ENCODE assay signal across 17 cellular contexts in the genomic region with DNA sequence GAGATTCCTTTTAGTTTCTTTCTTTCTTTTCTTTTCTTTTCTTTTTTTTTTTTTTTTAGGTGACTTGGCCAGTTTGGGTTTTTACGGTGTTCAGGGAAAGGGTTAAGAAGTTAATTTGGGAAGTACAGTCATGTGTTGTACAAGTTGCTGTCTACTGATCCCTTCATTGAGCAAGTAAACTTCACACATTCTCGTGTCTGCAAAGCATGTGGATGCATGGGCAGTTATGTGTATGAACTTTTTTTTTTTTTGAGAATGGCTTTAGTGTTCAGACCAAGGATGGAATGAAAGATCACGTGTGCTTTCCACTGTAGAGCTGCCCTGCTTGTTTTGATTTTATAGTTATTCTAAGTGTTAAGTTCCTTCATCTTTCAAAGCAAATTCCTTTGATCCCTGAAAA.
DNase-seq lines count a peak whose midpoint lies in the region; ATAC-seq, FAIRE-seq and TF ChIP-seq lines count a peak whose summit lies in the region.
"Had no signal": no experiment of that assay in that cellular context is flagged by ENCODE, and none has a peak within 500 bp of the region (broad histone marks: within the 10 kb centered on the region; RNA-seq: fewer than 3 reads in every experiment).

No MANE protein-coding gene starts in this region.

- H3K9me3 ChIP-seq in RWPE2 (ENCODE audit: severe bottlenecking) = no peaks in the 10 kb centered on the region
- no peaks in the 10 kb centered on the region for H3K9me3 ChIP-seq in fibroblast of lung (ENCODE audit: control insufficient read depth, insufficient read depth, low read depth, low read length)
- H3K9me3 ChIP-seq in skeletal muscle satellite cell (replicated peaks; ENCODE audit: low read length) = no peaks in the 10 kb centered on the region
- H3K9me3 ChIP-seq: body of pancreas, MG63, prostate gland had no signal

- H3K4me2 ChIP-seq in fibroblast of lung (ENCODE audit: extremely low read depth, insufficient read depth, low read length) = peak overlapping the region; percentile 93
- peak overlapping the region; percentile 78 for H3K4me2 ChIP-seq in skeletal muscle satellite cell (ENCODE audit: low read length)

- FAIRE-seq in G401.6 (lab: Jason Lieb, UNC) = peak; percentile 87
- FAIRE-seq: GM18507, H54 had no signal

- H2AFZ ChIP-seq in fibroblast of lung (ENCODE audit: low read length) = no peak overlapping the region

- H3K27ac Mint-ChIP-seq in mesothelial cell of epicardium = no peak overlapping the region
- H3K27ac Mint-ChIP-seq: T-cell had no signal

- ATAC-seq in RWPE2 (ENCODE audit: low read depth) = no peak
- no peak for ATAC-seq in HG03097 (IDR thresholded peaks at IDR 0.05; ENCODE audit: low FRiP score, unreplicated experiment)
- ATAC-seq: body of pancreas, T-cell had no signal

- H3K27ac ChIP-seq in RWPE2 (ENCODE audit: poor library complexity, severe bottlenecking) (peak overlapping the region; percentile 100), fibroblast of lung (ENCODE audit: insufficient read depth, low read length) (peak overlapping the region; percentile 48), brain microvascular endothelial cell (no peak overlapping the region)
- H3K27ac ChIP-seq: body of pancreas had no signal

- H3K27me3 ChIP-seq in RWPE2 (ENCODE audit: insufficient read depth, poor library complexity, severe bottlenecking) (no peaks in the 10 kb centered on the region), fibroblast of lung (ENCODE audit: control insufficient read depth, insufficient read depth, low read length) (no peaks in the 10 kb centered on the region), skeletal muscle satellite cell (ENCODE audit: control insufficient read depth, insufficient read depth, low read length) (no peaks in the 10 kb centered on the region), brain microvascular endothelial cell (replicated peaks) (no peaks in the 10 kb centered on the region)
- H3K27me3 ChIP-seq: body of pancreas, MG63 had no signal

- H3K4me1 Mint-ChIP-seq in mesothelial cell of epicardium = peaks cover 44% of the 10 kb centered on the region

- no peak overlapping the region for H3K9ac ChIP-seq in fibroblast of lung (ENCODE audit: insufficient read depth, low read length)
- H3K9ac ChIP-seq in skeletal muscle satellite cell (ENCODE audit: low read depth, low read length) = peak overlapping the region; percentile 74

- H3K36me3 Mint-ChIP-seq in mesothelial cell of epicardium = peaks cover 6% of the 10 kb centered on the region
- H3K36me3 Mint-ChIP-seq: T-cell had no signal

- H3K9me3 Mint-ChIP-seq in mesothelial cell of epicardium = no peaks in the 10 kb centered on the region

- peaks cover 75% of the 10 kb centered on the region for H3K4me1 ChIP-seq in RWPE2 (ENCODE audit: insufficient read depth, poor library complexity, severe bottlenecking)
- peaks cover 34% of the 10 kb centered on the region for H3K4me1 ChIP-seq in fibroblast of lung (ENCODE audit: control insufficient read depth, extremely low read depth, insufficient read depth, low read length)
- H3K4me1 ChIP-seq in skeletal muscle satellite cell (ENCODE audit: control insufficient read depth, insufficient read depth, low read length) = peaks cover 76% of the 10 kb centered on the region

- DNase-seq in RWPE2 (ENCODE audit: low spot score) = no peak
- DNase-seq in fibroblast of lung (ENCODE audit: low read depth in 2 of 2) = peak in 1 of 2 donors; percentile 50
- no peak for DNase-seq in brain microvascular endothelial cell
- no peak for DNase-seq in effector CD4-positive, alpha-beta T cell
- no peak for DNase-seq in mesothelial cell of epicardium (ENCODE audit: low spot score in 2 of 2, unreplicated experiment in 2 of 2)
- DNase-seq: body of pancreas; C1 segment of cervical spinal cord; MG63; stimulated activated CD4-positive, alpha-beta T cell treated with anti-CD3 and anti-CD28 coated beads, Interleukin-4, amount 100 ng/mL, for 1 hour; stimulated activated naive CD4-positive, alpha-beta T cell treated with Interleukin-2 at 50 U/mL for 16 hours; T-cell had no signal

- no peaks in the 10 kb centered on the region for H4K20me1 ChIP-seq in fibroblast of lung (ENCODE audit: control insufficient read depth, extremely low read depth, insufficient read depth, low read length)

- no peak overlapping the region for H3K4me3 Mint-ChIP-seq in mesothelial cell of epicardium
- H3K4me3 Mint-ChIP-seq: T-cell had no signal

- no peak for TF ChIP-seq CTCF in RWPE2 (IDR thresholded peaks at IDR 0.05; ENCODE audit: poor library complexity, severe bottlenecking)
- TF ChIP-seq CTCF in fibroblast of lung (conservative IDR thresholded peaks at IDR 0.05 in 1 of 2, IDR thresholded peaks at IDR 0.05 in 1 of 2; ENCODE audit: low read depth in 1 of 2, low read length in 2 of 2) = no peak
- TF ChIP-seq CTCF in brain microvascular endothelial cell (IDR thresholded peaks at IDR 0.05; ENCODE audit: low read depth, low read length, missing control alignments) = no peak
- TF ChIP-seq CTCF in mesothelial cell of epicardium (IDR thresholded peaks at IDR 0.05; ENCODE audit: unreplicated experiment) = no peak

- H3K36me3 ChIP-seq in RWPE2 (ENCODE audit: low read depth) (no peaks in the 10 kb centered on the region), fibroblast of lung (ENCODE audit: control insufficient read depth, insufficient read depth, low read length) (no peaks in the 10 kb centered on the region), skeletal muscle satellite cell (ENCODE audit: insufficient read depth, low read length) (no peaks in the 10 kb centered on the region), brain microvascular endothelial cell (replicated peaks) (no peaks in the 10 kb centered on the region)
- H3K36me3 ChIP-seq: MG63, prostate gland had no signal

- H3K27me3 Mint-ChIP-seq in mesothelial cell of epicardium (ENCODE audit: low read depth) = no peaks in the 10 kb centered on the region

- H3K79me2 ChIP-seq in fibroblast of lung (ENCODE audit: control insufficient read depth, insufficient read depth, low read length) = peaks cover 22% of the 10 kb centered on the region

- in situ Hi-C loops in brain microvascular endothelial cell (cut with HindIII; ENCODE audit: low pct_ligation_motif_present, low sequenced_read_pairs) = no loop called here

- H3K4me3 ChIP-seq in RWPE2 (ENCODE audit: severe bottlenecking) = no peak overlapping the region
- H3K4me3 ChIP-seq in fibroblast of lung (replicated peaks in 1 of 4; ENCODE audit: control extremely low read depth in 1 of 4, insufficient read depth in 1 of 4, low read depth in 3 of 4, low read length in 4 of 4) = peak overlapping the region in 1 of 4 experiments; percentile 18
- peak overlapping the region; percentile 17 for H3K4me3 ChIP-seq in skeletal muscle satellite cell (ENCODE audit: low read length)
- no peak overlapping the region for H3K4me3 ChIP-seq in brain microvascular endothelial cell (ENCODE audit: low read depth, low read length)
- H3K4me3 ChIP-seq: body of pancreas, MG63, prostate gland had no signal
